In the genomic region with DNA sequence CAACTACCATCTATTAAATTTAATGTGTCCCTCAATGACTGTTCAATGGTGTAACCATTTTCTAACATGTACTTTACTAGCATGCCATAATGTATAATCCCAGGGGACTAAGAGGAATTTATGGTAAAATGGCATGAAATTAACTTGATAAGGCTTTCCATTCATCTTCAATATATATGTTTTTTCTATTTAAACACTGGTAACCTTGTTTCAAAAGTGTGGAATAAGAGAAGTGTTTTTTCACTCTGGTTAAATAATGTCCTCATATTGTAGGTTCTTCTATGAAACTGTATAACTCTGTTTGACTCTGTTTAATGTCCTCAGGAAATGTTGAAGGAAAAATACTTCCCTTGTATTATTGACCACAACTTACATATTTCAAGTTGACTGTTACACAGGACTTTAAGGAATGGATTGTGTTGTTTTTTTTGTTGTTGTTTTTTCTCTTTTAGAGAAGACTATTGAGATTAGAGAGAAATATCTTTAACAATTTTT, we compare ENCODE assay signal across 26 cellular contexts.
"Had no signal": no experiment of that assay in that cellular context is flagged by ENCODE, and none has a peak within 500 bp of the region (broad histone marks: within the 10 kb centered on the region; RNA-seq: fewer than 3 reads in every experiment).

No MANE protein-coding gene starts in this region.

- H3K27me3 Mint-ChIP-seq: activated CD4-positive, alpha-beta T cell treated with anti-CD3 and anti-CD28 coated beads for 36 hours had no signal

- H3K4me3 Mint-ChIP-seq: activated CD4-positive, alpha-beta memory T cell treated with anti-CD3 and anti-CD28 coated beads for 36 hours; activated CD4-positive, alpha-beta T cell treated with anti-CD3 and anti-CD28 coated beads for 36 hours; activated naive CD4-positive, alpha-beta T cell treated with anti-CD3 and anti-CD28 coated beads for 36 hours; activated T-cell treated with anti-CD3 and anti-CD28 coated beads, Interleukin-2, amount 50 U/mL, for 4 hours; activated T-helper 1 cell treated with anti-CD3 and anti-CD28 coated beads, Interleukin-12 subunit alpha, Interleukin-12 subunit beta, Interleukin-2, Interleukin-4 antibody, amounts not matched to agents 30 ng/mL and 10 ng/mL and 1 ng/mL, durations not matched to agents 14 hours and 24 hours and 36 hours; WTC11 had no signal

- H3K4me3 ChIP-seq: SJSA1 had no signal

- H3K27me3 ChIP-seq: brain microvascular endothelial cell, SJSA1 had no signal

- ATAC-seq: activated CD4-positive, alpha-beta T cell treated with anti-CD3 and anti-CD28 coated beads for 36 hours; activated CD4-positive, CD25-positive, alpha-beta regulatory T cell treated with anti-CD3 and anti-CD28 coated beads, Interleukin-2, amount 50 U/mL, for 24 hours; activated naive CD4-positive, alpha-beta T cell treated with anti-CD3 and anti-CD28 coated beads, Interleukin-2, amount 50 U/mL, for 72 hours; activated T-cell treated with anti-CD3 and anti-CD28 coated beads, Interleukin-2, amount 50 U/mL, for 4 hours; Panc1; WTC11 had no signal

- H3K27ac Mint-ChIP-seq: activated CD4-positive, alpha-beta memory T cell treated with anti-CD3 and anti-CD28 coated beads for 36 hours; activated CD4-positive, alpha-beta T cell treated with anti-CD3 and anti-CD28 coated beads for 36 hours; activated naive CD4-positive, alpha-beta T cell treated with anti-CD3 and anti-CD28 coated beads for 36 hours; activated naive CD4-positive, alpha-beta T cell treated with anti-CD3 and anti-CD28 coated beads, Interleukin-2, amount 50 U/mL, for 72 hours; activated T-helper 1 cell treated with anti-CD3 and anti-CD28 coated beads, Interleukin-12 subunit alpha, Interleukin-12 subunit beta, Interleukin-2, Interleukin-4 antibody, amounts not matched to agents 30 ng/mL and 10 ng/mL and 1 ng/mL, durations not matched to agents 14 hours and 24 hours and 36 hours; WTC11 had no signal

- DNase-seq: activated CD4-positive, alpha-beta memory T cell treated with anti-CD3 and anti-CD28 coated beads for 36 hours; activated CD4-positive, alpha-beta T cell treated with anti-CD3 and anti-CD28 coated beads for 36 hours; activated CD4-positive, alpha-beta T cell treated with anti-CD3 and anti-CD28 coated beads, Interleukin-2, amount 50 U/mL, for 1 hour; activated CD8-positive, alpha-beta memory T cell treated with anti-CD3 and anti-CD28 coated beads, Interleukin-2, amount 50 U/mL, for 4 hours; activated gamma-delta T cell treated with Interleukin-2 at 50 U/mL for 16 hours; activated naive CD4-positive, alpha-beta T cell treated with anti-CD3 and anti-CD28 coated beads for 36 hours; activated T-cell treated with anti-CD3 and anti-CD28 coated beads for 4 hours; activated T-cell treated with anti-CD3 and anti-CD28 coated beads, Interleukin-2, amount 50 U/mL, for 4 hours; aorta; brain microvascular endothelial cell; central memory CD4-positive, alpha-beta T cell; NCI-H1105; NCI-H1417 treated with DMSO at 0.1 percent for 48 hours; NCI-H187 treated with DMSO at 0.1 percent for 48 hours; NCI-H2081 treated with DMSO at 0.1 percent for 48 hours; NCI-H226; NCI-H524 treated with DMSO at 0.1 percent for 48 hours; RPMI8226; SHP77 treated with DMSO at 0.1 percent for 48 hours had no signal

- H3K36me3 ChIP-seq: brain microvascular endothelial cell, SJSA1 had no signal

- H3K27ac ChIP-seq: brain microvascular endothelial cell, KMS-11, SJSA1 had no signal

- H3K9me3 Mint-ChIP-seq: activated T-helper 1 cell treated with anti-CD3 and anti-CD28 coated beads, Interleukin-12 subunit alpha, Interleukin-12 subunit beta, Interleukin-2, Interleukin-4 antibody, amounts not matched to agents 30 ng/mL and 10 ng/mL and 1 ng/mL, durations not matched to agents 14 hours and 24 hours and 36 hours had no signal

- H3K9me3 ChIP-seq: SJSA1 had no signal

- H3K36me3 Mint-ChIP-seq: activated CD4-positive, alpha-beta memory T cell treated with anti-CD3 and anti-CD28 coated beads for 36 hours had no signal

- H3K9ac ChIP-seq: KMS-11 had no signal

- H3K4me1 Mint-ChIP-seq: activated CD4-positive, alpha-beta T cell treated with anti-CD3 and anti-CD28 coated beads for 36 hours had no signal
